ENCODE assay signal across 1 cellular context in genomic region chr22:41845380-41846267, GRCh38.
A peak's percentile ranks its signal among the peaks of the same experiment; 100 is the strongest.
TF ChIP-seq lines count a peak whose summit lies in the region.

No MANE protein-coding gene starts in this region.

TF ChIP-seq in K562, 482 proteins besides CTCF, POLR2A, EP300 and RAD21 (continued from another document and continues in another):
- TF ChIP-seq UBTF (IDR thresholded peaks at IDR 0.05; ENCODE audit: borderline replicate concordance in 1 of 2, low read depth in 2 of 2, low read length in 2 of 2) = no peak
- TF ChIP-seq CEBPG (CRISPR knock-in tag; IDR thresholded peaks at IDR 0.05) = no peak
- TF ChIP-seq CEBPG (tag; conservative IDR thresholded peaks at IDR 0.05 in 1 of 2, IDR thresholded peaks at IDR 0.05 in 1 of 2) = no peak
- no peak; a peak in 1 of 4 replicates for TF ChIP-seq NRF1 (conservative IDR thresholded peaks at IDR 0.05 in 1 of 2, IDR thresholded peaks at IDR 0.05 in 1 of 2)
- TF ChIP-seq SMAD3 (CRISPR knock-in tag; conservative IDR thresholded peaks at IDR 0.05) = peak; percentile 81; the same call in 1 of the 2 replicates
- no peak for TF ChIP-seq SPI1 (IDR thresholded peaks at IDR 0.05; ENCODE audit: borderline replicate concordance, low read depth, low read length)
- peak; percentile 79; the same call in 1 of the 2 replicates for TF ChIP-seq CHAMP1 (IDR thresholded peaks at IDR 0.05)
- TF ChIP-seq ELK3 (CRISPR knock-in tag; IDR thresholded peaks at IDR 0.05) = no peak
- TF ChIP-seq ZBTB8A (IDR thresholded peaks at IDR 0.05; ENCODE audit: partially characterized antibody) = no peak
- no peak for TF ChIP-seq KLF6 (CRISPR knock-in tag; IDR thresholded peaks at IDR 0.05; ENCODE audit: borderline replicate concordance)
- no peak for TF ChIP-seq NR1H2 (CRISPR knock-in tag; IDR thresholded peaks at IDR 0.05)
- TF ChIP-seq ZNF274 (IDR thresholded peaks at IDR 0.05; ENCODE audit: borderline replicate concordance, low read depth, low read length) = no peak
- no peak for TF ChIP-seq ZNF217 (CRISPR knock-in tag; IDR thresholded peaks at IDR 0.05)
- TF ChIP-seq STAT5B (CRISPR knock-in tag; IDR thresholded peaks at IDR 0.05) = no peak
- peak; percentile 93 for TF ChIP-seq POLR2AphosphoS5 (IDR thresholded peaks at IDR 0.05; ENCODE audit: control insufficient read depth, insufficient read depth, low read depth, low read length)
- TF ChIP-seq RNF2 (IDR thresholded peaks at IDR 0.05) = peak; percentile 69
- no peak for TF ChIP-seq ZNF253 (CRISPR knock-in tag; conservative IDR thresholded peaks at IDR 0.05)
- TF ChIP-seq KHSRP (IDR thresholded peaks at IDR 0.05) = peak; percentile 62; the same call in 1 of the 2 replicates
- no peak; a peak in 1 of 4 replicates for TF ChIP-seq ZNF318 (IDR thresholded peaks at IDR 0.05; ENCODE audit: borderline replicate concordance in 1 of 2, low read depth in 1 of 2)
- peak; percentile 86 for TF ChIP-seq PHB2 (IDR thresholded peaks at IDR 0.05; ENCODE audit: low read depth)
- TF ChIP-seq LEF1 (IDR thresholded peaks at IDR 0.05) = peak; percentile 91
- TF ChIP-seq MYNN (IDR thresholded peaks at IDR 0.05) = peak; percentile 36; the same call in 1 of the 2 replicates
- TF ChIP-seq MYNN (CRISPR knock-in tag; IDR thresholded peaks at IDR 0.05) = no peak
- no peak for TF ChIP-seq ZNF212 (CRISPR knock-in tag; IDR thresholded peaks at IDR 0.05)
- no peak for TF ChIP-seq POU5F1 (IDR thresholded peaks at IDR 0.05; ENCODE audit: borderline replicate concordance, low read depth, low read length, partially characterized antibody)
- TF ChIP-seq ZNF197 (CRISPR knock-in tag; IDR thresholded peaks at IDR 0.05; ENCODE audit: low read depth) = peak; percentile 77; the same call in 1 of the 2 replicates
- TF ChIP-seq CBX3 (IDR thresholded peaks at IDR 0.05; ENCODE audit: borderline replicate concordance in 1 of 2, low read length in 2 of 2) = no peak; a peak in 1 of 3 replicates
- TF ChIP-seq MECOM (CRISPR knock-in tag; IDR thresholded peaks at IDR 0.05) = no peak
- peak; percentile 64 for TF ChIP-seq SMAD1 (IDR thresholded peaks at IDR 0.05; ENCODE audit: low read depth, low read length, partially characterized antibody)
- no peak for TF ChIP-seq GTF2E2 (tag; IDR thresholded peaks at IDR 0.05)
- TF ChIP-seq ZNF146 (CRISPR knock-in tag; IDR thresholded peaks at IDR 0.05; ENCODE audit: unreplicated experiment) = no peak
- TF ChIP-seq ASH1L (IDR thresholded peaks at IDR 0.05; ENCODE audit: borderline replicate concordance, low read depth, partially characterized antibody) = no peak
- TF ChIP-seq FOXA1 (IDR thresholded peaks at IDR 0.05; ENCODE audit: borderline replicate concordance) = no peak
- TF ChIP-seq RUNX1 (IDR thresholded peaks at IDR 0.05; ENCODE audit: low read depth) = no peak
- TF ChIP-seq ZNF644 (tag; IDR thresholded peaks at IDR 0.05; ENCODE audit: low read depth) = peak; percentile 93
- TF ChIP-seq SRF (CRISPR knock-in tag; IDR thresholded peaks at IDR 0.05) = no peak
- TF ChIP-seq ZNF436 (CRISPR knock-in tag; IDR thresholded peaks at IDR 0.05) = no peak
- no peak for TF ChIP-seq ZNF277 (CRISPR knock-in tag; IDR thresholded peaks at IDR 0.05; ENCODE audit: borderline replicate concordance)
- TF ChIP-seq RBM25 (IDR thresholded peaks at IDR 0.05; ENCODE audit: low read depth, low read length, severe bottlenecking) = no peak
- no peak for TF ChIP-seq ILK (tag; IDR thresholded peaks at IDR 0.05; ENCODE audit: borderline replicate concordance, low read depth)
- no peak for TF ChIP-seq HCFC1 (IDR thresholded peaks at IDR 0.05; ENCODE audit: low read depth, low read length)
- no peak for TF ChIP-seq POLR3G (IDR thresholded peaks at IDR 0.05; ENCODE audit: extremely low read depth, insufficient read length, insufficient replicate concordance)
- TF ChIP-seq MCM3 (IDR thresholded peaks at IDR 0.05) = no peak
- peak; percentile 68 for TF ChIP-seq CREM (IDR thresholded peaks at IDR 0.05; ENCODE audit: low read depth)
- TF ChIP-seq HIVEP1 (CRISPR knock-in tag; IDR thresholded peaks at IDR 0.05) = no peak
- peak in 1 of 2 experiments; percentile 90; a peak in 2 of 4 replicates for TF ChIP-seq ARNT (IDR thresholded peaks at IDR 0.05)
- TF ChIP-seq HMGN3 (IDR thresholded peaks at IDR 0.05; ENCODE audit: borderline replicate concordance, extremely low read depth, insufficient read length, low read depth, low read length) = peak; percentile 69
- no peak for TF ChIP-seq HNRNPUL1 (IDR thresholded peaks at IDR 0.05; ENCODE audit: low read length)
- TF ChIP-seq SREBF1 (IDR thresholded peaks at IDR 0.05; ENCODE audit: borderline replicate concordance, low read depth, low read length) = no peak
- TF ChIP-seq ZNF239 (CRISPR knock-in tag; IDR thresholded peaks at IDR 0.05) = peak; percentile 54; the same call in 1 of the 2 replicates
- TF ChIP-seq ZNF507 (tag; conservative IDR thresholded peaks at IDR 0.05) = no peak
- no peak for TF ChIP-seq NFXL1 (CRISPR knock-in tag; IDR thresholded peaks at IDR 0.05)
- TF ChIP-seq SMC3 (conservative IDR thresholded peaks at IDR 0.05; ENCODE audit: insufficient read depth, low read depth, low read length) = no peak
- TF ChIP-seq SMAD2 (IDR thresholded peaks at IDR 0.05; ENCODE audit: low read depth, low read length) = no peak
- peak; percentile 50; the same call in 1 of the 2 replicates for TF ChIP-seq MBD2 (IDR thresholded peaks at IDR 0.05; ENCODE audit: borderline replicate concordance, low read depth)
- TF ChIP-seq TCFL5 (CRISPR knock-in tag; conservative IDR thresholded peaks at IDR 0.05) = no peak
- peak; percentile 9; the same call in 1 of the 2 replicates for TF ChIP-seq ATF3 (IDR thresholded peaks at IDR 0.05)
- no peak for TF ChIP-seq ATF3 (CRISPR knock-in tag; conservative IDR thresholded peaks at IDR 0.05)
- peak; percentile 97 for TF ChIP-seq NCOR1 (IDR thresholded peaks at IDR 0.05)
